8 cellular contexts compared by ENCODE assay signal in the genomic region with DNA sequence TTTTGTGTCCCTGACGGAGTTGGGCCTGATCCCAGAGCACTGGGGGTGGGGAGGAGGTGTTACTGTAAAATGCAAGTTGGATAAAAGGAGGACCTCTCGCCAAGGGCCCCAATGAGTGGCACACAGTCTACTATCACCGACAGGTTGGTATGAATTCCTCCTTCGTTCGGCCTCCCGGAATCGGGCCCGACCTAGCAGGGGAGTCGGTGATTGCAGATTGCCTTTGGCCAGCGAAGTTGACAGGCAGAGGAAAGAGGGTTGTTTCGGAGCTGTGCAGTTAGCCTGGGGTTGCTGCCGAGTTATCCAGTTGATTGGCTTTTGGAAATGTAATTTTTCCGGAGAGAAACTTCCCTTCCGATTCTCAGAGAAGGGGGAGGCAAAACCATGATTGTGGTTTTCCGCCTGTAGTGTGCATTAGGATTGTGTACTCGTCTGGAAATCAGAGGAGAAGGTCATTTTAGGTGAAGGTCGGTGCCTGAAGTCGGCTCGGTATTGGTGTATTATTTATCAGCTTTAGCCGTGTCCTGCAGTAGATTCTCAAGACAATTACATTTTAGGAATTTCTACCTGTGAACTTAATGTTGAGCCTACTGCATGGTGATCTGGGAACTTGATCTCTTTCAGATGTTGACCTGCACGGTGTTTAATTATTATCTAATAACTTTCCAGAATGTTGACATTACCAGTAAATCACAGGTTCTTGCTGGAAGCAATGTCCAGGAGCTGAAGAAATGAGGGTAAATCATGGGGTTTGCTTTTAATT. TPM values are rescaled to one million over a fixed set of nuclear protein-coding genes. Genes with fewer than 3 reads are reported as not detected.
DNase-seq lines count a peak whose midpoint lies in the region; ATAC-seq and TF ChIP-seq lines count a peak whose summit lies in the region.

No MANE protein-coding gene starts in this region.

- POLR2A ChIA-PET in CD8-positive, alpha-beta T cell (lab: Charles Lee), result interaction anchor here (0.5 kb wide), 1 partner anchor 206 kb away, joined by 7 read pairs; no protein-coding TSS in a partner anchor
- POLR2A ChIA-PET in activated CD4-positive, alpha-beta T cell treated with anti-CD3 and anti-CD28 coated beads, Interleukin-2, amount 10 ng/mL, durations not matched to agents 7 days and 5 days (lab: Charles Lee), result no interaction called here
- POLR2A ChIA-PET in naive thymus-derived CD8-positive, alpha-beta T cell (lab: Charles Lee), result interaction anchor here (1.0 kb wide), 1 partner anchor 9 kb away, joined by 3 read pairs; no protein-coding TSS in a partner anchor

- peaks cover 24% of the 10 kb centered on the region for H3K4me1 ChIP-seq in CD8-positive, alpha-beta T cell (ENCODE audit: insufficient read depth, low read length)

- H3K27ac Mint-ChIP-seq in CD8-positive, alpha-beta T cell, result peak overlapping the region; percentile 15
- peak overlapping the region; percentile 83 for H3K27ac Mint-ChIP-seq in activated CD4-positive, alpha-beta T cell treated with anti-CD3 and anti-CD28 coated beads, Interleukin-2, amount 10 ng/mL, durations not matched to agents 7 days and 5 days
- H3K27ac Mint-ChIP-seq in naive thymus-derived CD8-positive, alpha-beta T cell, result peak overlapping the region in 8 of 10 donors; percentile 35 to 74 (median 60)

- peaks cover 33% of the 10 kb centered on the region for H3K4me1 Mint-ChIP-seq in CD8-positive, alpha-beta T cell (ENCODE audit: low read depth)
- peaks cover 35% of the 10 kb centered on the region for H3K4me1 Mint-ChIP-seq in activated CD4-positive, alpha-beta T cell treated with anti-CD3 and anti-CD28 coated beads, Interleukin-2, amount 10 ng/mL, durations not matched to agents 7 days and 5 days
- peaks cover 16 to 39% (median 30%) of the 10 kb centered on the region in 4 donors for H3K4me1 Mint-ChIP-seq in naive thymus-derived CD8-positive, alpha-beta T cell

- intact Hi-C loops in CD8-positive, alpha-beta T cell (cut with DNase I, micrococcal nuclease), result loop anchor here (10.0 kb wide), 3 partner anchors 87 to 617 kb away; a partner anchor contains a TSS

- H3K4me3 Mint-ChIP-seq in CD8-positive, alpha-beta T cell, result peak overlapping the region; percentile 90
- H3K4me3 Mint-ChIP-seq in activated CD4-positive, alpha-beta T cell treated with anti-CD3 and anti-CD28 coated beads, Interleukin-2, amount 10 ng/mL, durations not matched to agents 7 days and 5 days, result peak overlapping the region; percentile 82
- peak overlapping the region; percentile 78 to 93 (median 87) for H3K4me3 Mint-ChIP-seq in naive thymus-derived CD8-positive, alpha-beta T cell

- no peaks in the 10 kb centered on the region for H3K9me3 Mint-ChIP-seq in CD8-positive, alpha-beta T cell
- peaks cover 2% of the 10 kb centered on the region for H3K9me3 Mint-ChIP-seq in activated CD4-positive, alpha-beta T cell treated with anti-CD3 and anti-CD28 coated beads, Interleukin-2, amount 10 ng/mL, durations not matched to agents 7 days and 5 days
- H3K9me3 Mint-ChIP-seq in naive thymus-derived CD8-positive, alpha-beta T cell, result peaks cover 0 to 7% (median 0%) of the 10 kb centered on the region in 9 donors

- TF ChIP-seq CTCF in CD8-positive, alpha-beta T cell (IDR thresholded peaks at IDR 0.05), result no peak

- no peak overlapping the region for H3K27ac ChIP-seq in CD8-positive, alpha-beta T cell (ENCODE audit: low read depth, low read length)

- peak in 4 of 7 experiments; percentile 3 to 51 (median 14) for DNase-seq in CD8-positive, alpha-beta T cell
- DNase-seq in activated CD4-positive, alpha-beta T cell treated with anti-CD3 and anti-CD28 coated beads, Interleukin-2, amount 10 ng/mL, durations not matched to agents 7 days and 5 days, result no peak
- DNase-seq in naive thymus-derived CD8-positive, alpha-beta T cell, result peak in 1 of 10 donors; percentile 19
- DNase-seq in SIG-M5 treated with dmso at 0.1 percent for 504 hours (lab: John Stamatoyannopoulos, UW; ENCODE audit: unreplicated experiment), result no peak
- DNase-seq in NCI-H2227 treated with DMSO at 0.1 percent for 48 hours (lab: John Stamatoyannopoulos, UW), result no peak
- DNase-seq in NCI-H774 (lab: John Stamatoyannopoulos, UW), result no peak

- peaks cover 53% of the 10 kb centered on the region for H3K27me3 Mint-ChIP-seq in CD8-positive, alpha-beta T cell (ENCODE audit: low read depth)
- H3K27me3 Mint-ChIP-seq in activated CD4-positive, alpha-beta T cell treated with anti-CD3 and anti-CD28 coated beads, Interleukin-2, amount 10 ng/mL, durations not matched to agents 7 days and 5 days, result peaks cover 70% of the 10 kb centered on the region
- H3K27me3 Mint-ChIP-seq in naive thymus-derived CD8-positive, alpha-beta T cell, result peaks cover 29 to 69% (median 58%) of the 10 kb centered on the region in 5 donors

- ATAC-seq in CD8-positive, alpha-beta T cell, result no peak
- ATAC-seq in HG03354 (IDR thresholded peaks at IDR 0.05; ENCODE audit: poor library complexity, severe bottlenecking, unreplicated experiment) (peak; percentile 10), esophagus mucosa (peak; percentile 0)
- no peak for ATAC-seq in naive thymus-derived CD8-positive, alpha-beta T cell

- peak overlapping the region; percentile 68 for H3K4me3 ChIP-seq in CD8-positive, alpha-beta T cell (ENCODE audit: low read depth, low read length)

- H3K27me3 ChIP-seq in CD8-positive, alpha-beta T cell (ENCODE audit: insufficient read depth, low read length), result peaks cover 17% of the 10 kb centered on the region

- H3K9me3 ChIP-seq in CD8-positive, alpha-beta T cell (ENCODE audit: low read length), result no peaks in the 10 kb centered on the region

- peaks cover 2% of the 10 kb centered on the region for H3K36me3 Mint-ChIP-seq in CD8-positive, alpha-beta T cell
- no peaks in the 10 kb centered on the region for H3K36me3 Mint-ChIP-seq in activated CD4-positive, alpha-beta T cell treated with anti-CD3 and anti-CD28 coated beads, Interleukin-2, amount 10 ng/mL, durations not matched to agents 7 days and 5 days (ENCODE audit: low read depth)
- peaks cover 0 to 20% (median 4%) of the 10 kb centered on the region in 3 donors for H3K36me3 Mint-ChIP-seq in naive thymus-derived CD8-positive, alpha-beta T cell

- CTCF ChIA-PET in CD8-positive, alpha-beta T cell (lab: Charles Lee), result interaction anchor here (0.6 to 1.2 kb wide), 4 partner anchors 28 to 355 kb away, joined by 3 to 4 read pairs (median 4); no protein-coding TSS in a partner anchor
- CTCF ChIA-PET in activated CD4-positive, alpha-beta T cell treated with anti-CD3 and anti-CD28 coated beads, Interleukin-2, amount 10 ng/mL, durations not matched to agents 7 days and 5 days (lab: Charles Lee), result interaction anchor here (0.8 kb wide), 1 partner anchor 102 kb away, joined by 3 read pairs; no protein-coding TSS in a partner anchor

- H3K36me3 ChIP-seq in CD8-positive, alpha-beta T cell (ENCODE audit: insufficient read depth, low read length), result no peaks in the 10 kb centered on the region

RNA-seq across cellular contexts. Expression of a gene that starts 1.1 kb away (rescaled TPM):
- total RNA-seq in CD8-positive, alpha-beta T cell, result 1 to 10 TPM; 3.8 to 5.6 TPM
- 1 to 10 TPM; 8.1 to 9.2 TPM for total RNA-seq in activated CD4-positive, alpha-beta T cell treated with anti-CD3 and anti-CD28 coated beads, Interleukin-2, amount 10 ng/mL, durations not matched to agents 7 days and 5 days
- total RNA-seq in esophagus mucosa, result 62.7 TPM
- total RNA-seq in naive thymus-derived CD8-positive, alpha-beta T cell, result 1 to 10 TPM; 4.6 to 5.4 TPM
- 1 to 10 TPM in 1 of 3 donors, under 1 TPM in 2; 0.76 to 1.4 (median 0.90) TPM for polyA plus RNA-seq in naive thymus-derived CD8-positive, alpha-beta T cell

RNA-seq across cellular contexts. Expression of a gene that starts 12.2 kb away (rescaled TPM):
- under 1 TPM in 1 of 2 experiments, not detected in 1; 0.14 TPM for total RNA-seq in CD8-positive, alpha-beta T cell
- total RNA-seq in activated CD4-positive, alpha-beta T cell treated with anti-CD3 and anti-CD28 coated beads, Interleukin-2, amount 10 ng/mL, durations not matched to agents 7 days and 5 days, result under 1 TPM; 0.19 to 0.42 TPM
- total RNA-seq in esophagus mucosa, result 0.48 TPM
- under 1 TPM in 1 of 2 experiments, not detected in 1; 0.80 TPM for total RNA-seq in naive thymus-derived CD8-positive, alpha-beta T cell
- polyA plus RNA-seq in naive thymus-derived CD8-positive, alpha-beta T cell, result not detected

Comparison
In these comparisons a context has a peak if more than half of its experiments do, and no peak if none do; other contexts are left out.
1. ATAC-seq: peak in HG03354 (single experiment) and esophagus mucosa (single experiment); none in CD8-positive, alpha-beta T cell (single experiment) and naive thymus-derived CD8-positive, alpha-beta T cell (0 of 2).
2. DNase-seq: peak in CD8-positive, alpha-beta T cell (4 of 7); none in activated CD4-positive, alpha-beta T cell treated with anti-CD3 and anti-CD28 coated beads, Interleukin-2, amount 10 ng/mL, durations not matched to agents 7 days and 5 days (single experiment), SIG-M5 treated with dmso at 0.1 percent for 504 hours (single experiment), NCI-H2227 treated with DMSO at 0.1 percent for 48 hours (single experiment) and NCI-H774 (single experiment).
3. H3K27ac Mint-ChIP-seq: peak in every context shown above with its lines; median percentile 83 in activated CD4-positive, alpha-beta T cell treated with anti-CD3 and anti-CD28 coated beads, Interleukin-2, amount 10 ng/mL, durations not matched to agents 7 days and 5 days; 60 in naive thymus-derived CD8-positive, alpha-beta T cell; 15 in CD8-positive, alpha-beta T cell.
4. Peak in every context shown above with its lines, with median percentiles within 50 percentile points of each other: H3K4me3 Mint-ChIP-seq.